6 cellular contexts compared by ENCODE assay signal in genomic region chr2:38319240-38319639, GRCh38. TPM values are rescaled to one million over a fixed set of nuclear protein-coding genes. Genes with fewer than 3 reads are reported as not detected.
DNase-seq lines count a peak whose midpoint lies in the region; ATAC-seq, FAIRE-seq and TF ChIP-seq lines count a peak whose summit lies in the region.
"Not testable (repeated sequence)": the region's sequence is repeated elsewhere in the genome, so short reads cannot be mapped to it uniquely, and the experiment has no call there.

No MANE protein-coding gene starts in this region.

- peaks cover 39% of the 10 kb centered on the region for H3K36me3 ChIP-seq in lower lobe of right lung

- H3K27ac Mint-ChIP-seq in activated naive CD4-positive, alpha-beta T cell treated with anti-CD3 and anti-CD28 coated beads, Interleukin-2, amount 10 ng/mL, durations not matched to agents 7 days and 5 days: peak overlapping the region; percentile 53
- peak overlapping the region; percentile 11 for H3K27ac Mint-ChIP-seq in stimulated activated effector memory CD8-positive, alpha-beta T cell treated with anti-CD3 and anti-CD28 coated beads, Interleukin-12 subunit alpha, Interleukin-12 subunit beta, amount 100 ng/mL, for 72 hours

- not testable (repeated sequence) for DNase-seq in HTR-8/SVneo (ENCODE audit: insufficient read length, low spot score); RWPE1 (ENCODE audit: low spot score); activated naive CD4-positive, alpha-beta T cell treated with anti-CD3 and anti-CD28 coated beads, Interleukin-2, amount 10 ng/mL, durations not matched to agents 7 days and 5 days; lower lobe of right lung; stimulated activated effector memory CD8-positive, alpha-beta T cell treated with anti-CD3 and anti-CD28 coated beads, Interleukin-12 subunit alpha, Interleukin-12 subunit beta, amount 100 ng/mL, for 72 hours (ENCODE audit: low spot score in 2 of 2)
- DNase-seq in glomerular visceral epithelial cell (ENCODE audit: extremely low spot score): peak; percentile 5

- not testable (repeated sequence) for H3K9me3 ChIP-seq in lower lobe of right lung

- intact Hi-C loops in lower lobe of right lung (cut with DNase I): loop anchor here (10.0 kb wide), 1 partner anchor 186 kb away; no protein-coding TSS in a partner anchor

- not testable (repeated sequence) for H3K4me1 ChIP-seq in lower lobe of right lung

- H3K27me3 ChIP-seq in lower lobe of right lung (ENCODE audit: low read depth): not testable (repeated sequence)

- H3K36me3 Mint-ChIP-seq in activated naive CD4-positive, alpha-beta T cell treated with anti-CD3 and anti-CD28 coated beads, Interleukin-2, amount 10 ng/mL, durations not matched to agents 7 days and 5 days: peaks cover 16% of the 10 kb centered on the region
- H3K36me3 Mint-ChIP-seq in stimulated activated effector memory CD8-positive, alpha-beta T cell treated with anti-CD3 and anti-CD28 coated beads, Interleukin-12 subunit alpha, Interleukin-12 subunit beta, amount 100 ng/mL, for 72 hours: peaks cover 61% of the 10 kb centered on the region

- H3K4me3 ChIP-seq in lower lobe of right lung: not testable (repeated sequence)

- CTCF ChIA-PET in RWPE1 (lab: Yijun Ruan, JAX): interaction anchor here (0.6 kb wide), 1 partner anchor 395 kb away, joined by 3 read pairs; no protein-coding TSS in a partner anchor
- CTCF ChIA-PET in activated naive CD4-positive, alpha-beta T cell treated with anti-CD3 and anti-CD28 coated beads, Interleukin-2, amount 10 ng/mL, durations not matched to agents 7 days and 5 days (lab: Charles Lee): interaction anchor here (0.6 to 7.7 kb wide), 2 partner anchors 33 to 192 kb away, joined by 5 to 131 read pairs; no protein-coding TSS in a partner anchor

- peak overlapping the region; percentile 32; the same call in 1 of the 2 replicates for H3K27ac ChIP-seq in RWPE1
- H3K27ac ChIP-seq in lower lobe of right lung: not testable (repeated sequence)

- H3K27me3 Mint-ChIP-seq in activated naive CD4-positive, alpha-beta T cell treated with anti-CD3 and anti-CD28 coated beads, Interleukin-2, amount 10 ng/mL, durations not matched to agents 7 days and 5 days: not testable (repeated sequence)

- peak; percentile 37 to 47 for ATAC-seq in lower lobe of right lung
- ATAC-seq in stimulated activated effector memory CD8-positive, alpha-beta T cell treated with anti-CD3 and anti-CD28 coated beads, Interleukin-12 subunit alpha, Interleukin-12 subunit beta, amount 100 ng/mL, for 72 hours: not testable (repeated sequence)

- not testable (repeated sequence) for TF ChIP-seq CTCF in RWPE1 (conservative IDR thresholded peaks at IDR 0.05; ENCODE audit: low read depth); lower lobe of right lung (IDR thresholded peaks at IDR 0.05)

- H3K4me3 Mint-ChIP-seq in activated naive CD4-positive, alpha-beta T cell treated with anti-CD3 and anti-CD28 coated beads, Interleukin-2, amount 10 ng/mL, durations not matched to agents 7 days and 5 days; stimulated activated effector memory CD8-positive, alpha-beta T cell treated with anti-CD3 and anti-CD28 coated beads, Interleukin-12 subunit alpha, Interleukin-12 subunit beta, amount 100 ng/mL, for 72 hours: not testable (repeated sequence)

- POLR2A ChIA-PET in RWPE1 (lab: Yijun Ruan, JAX; ENCODE audit: low non-redundant PET): not testable (repeated sequence)

- FAIRE-seq in HTR-8/SVneo (lab: Jason Lieb, UNC): peak; percentile 49

- not testable (repeated sequence) for H3K4me1 Mint-ChIP-seq in activated naive CD4-positive, alpha-beta T cell treated with anti-CD3 and anti-CD28 coated beads, Interleukin-2, amount 10 ng/mL, durations not matched to agents 7 days and 5 days
- H3K4me1 Mint-ChIP-seq in stimulated activated effector memory CD8-positive, alpha-beta T cell treated with anti-CD3 and anti-CD28 coated beads, Interleukin-12 subunit alpha, Interleukin-12 subunit beta, amount 100 ng/mL, for 72 hours: peaks cover 13% of the 10 kb centered on the region

- not testable (repeated sequence) for H3K9me3 Mint-ChIP-seq in activated naive CD4-positive, alpha-beta T cell treated with anti-CD3 and anti-CD28 coated beads, Interleukin-2, amount 10 ng/mL, durations not matched to agents 7 days and 5 days; stimulated activated effector memory CD8-positive, alpha-beta T cell treated with anti-CD3 and anti-CD28 coated beads, Interleukin-12 subunit alpha, Interleukin-12 subunit beta, amount 100 ng/mL, for 72 hours

RNA-seq across cellular contexts. Expression of gene ATL2, which starts 57.8 kb away (rescaled TPM):
- total RNA-seq in lower lobe of right lung: 62.6 TPM
